15 cellular contexts compared by ENCODE assay signal in genomic region chr17:38917259-38917658, GRCh38. TPM values are rescaled to one million over a fixed set of nuclear protein-coding genes. Genes with fewer than 3 reads are reported as not detected.
DNase-seq lines count a peak whose midpoint lies in the region; ATAC-seq and TF ChIP-seq lines count a peak whose summit lies in the region.
"Had no signal": no experiment of that assay in that cellular context is flagged by ENCODE, and none has a peak within 500 bp of the region (broad histone marks: within the 10 kb centered on the region; RNA-seq: fewer than 3 reads in every experiment).

No MANE protein-coding gene starts in this region.

- no peaks in the 10 kb centered on the region for H3K9me3 ChIP-seq in thyroid gland
- H3K9me3 ChIP-seq: breast epithelium had no signal

- peak overlapping the region; percentile 44 for H3K27ac Mint-ChIP-seq in HFFc6
- H3K27ac Mint-ChIP-seq in nephron progenitor cell: peak overlapping the region; percentile 64

- TF ChIP-seq CTCF in HFFc6 (IDR thresholded peaks at IDR 0.05) (peak; percentile 32), nephron progenitor cell (IDR thresholded peaks at IDR 0.05) (no peak), thyroid gland (IDR thresholded peaks at IDR 0.05) (no peak)

- peak overlapping the region; percentile 71 for H3K27ac ChIP-seq in angular gyrus (ENCODE audit: low read depth, low read length)
- H3K27ac ChIP-seq in thyroid gland: no peak overlapping the region
- H3K27ac ChIP-seq: breast epithelium, skin epidermis had no signal

- no peak overlapping the region for H3K4me3 ChIP-seq in thyroid gland (replicated peaks in 1 of 3)
- H3K4me3 ChIP-seq: breast epithelium, skin epidermis had no signal

- ATAC-seq in GM19351 (IDR thresholded peaks at IDR 0.05; ENCODE audit: unreplicated experiment): no peak

- H3K36me3 ChIP-seq in thyroid gland: peaks cover 48 to 52% of the 10 kb centered on the region in 2 donors

- H3K4me1 Mint-ChIP-seq in HFFc6 (ENCODE audit: low read depth) (peaks cover 32% of the 10 kb centered on the region), nephron progenitor cell (peaks cover 40% of the 10 kb centered on the region)

- no peaks in the 10 kb centered on the region; the same call in 1 of the 2 replicates for H3K9me3 Mint-ChIP-seq in HFFc6
- H3K9me3 Mint-ChIP-seq in nephron progenitor cell: no peaks in the 10 kb centered on the region

- H3K27me3 ChIP-seq in thyroid gland: no peaks in the 10 kb centered on the region
- H3K27me3 ChIP-seq: breast epithelium had no signal

- intact Hi-C loops in thyroid gland (cut with DNase I): no loop called here

- peaks cover 48% of the 10 kb centered on the region for H3K36me3 Mint-ChIP-seq in HFFc6 (ENCODE audit: low read depth)
- H3K36me3 Mint-ChIP-seq in nephron progenitor cell (ENCODE audit: low read depth): peaks cover 38% of the 10 kb centered on the region

- WGBS in thyroid gland, 2 donors: 96 to 97% methylated on average over 3 of the region's 3 CpGs

- H3K27me3 Mint-ChIP-seq in HFFc6 (ENCODE audit: insufficient read depth): peaks cover 36% of the 10 kb centered on the region
- no peaks in the 10 kb centered on the region for H3K27me3 Mint-ChIP-seq in nephron progenitor cell (ENCODE audit: low read depth, poor library complexity)

- peak overlapping the region; percentile 1; the same call in 1 of the 2 replicates for H3K4me3 Mint-ChIP-seq in HFFc6
- no peak overlapping the region for H3K4me3 Mint-ChIP-seq in nephron progenitor cell

- peaks cover under 1 to 18% of the 10 kb centered on the region in 2 donors for H3K4me1 ChIP-seq in thyroid gland
- H3K4me1 ChIP-seq: breast epithelium had no signal

- peak; percentile 9 for DNase-seq in DMS53 (lab: John Stamatoyannopoulos, UW)
- DNase-seq in DMS53 treated with DMSO at 0.1 percent for 48 hours (lab: John Stamatoyannopoulos, UW; ENCODE audit: unreplicated experiment): no peak
- no peak for DNase-seq in HFFc6
- DNase-seq in nephron progenitor cell: no peak
- DNase-seq in thyroid gland: no peak
- DNase-seq in SIG-M5 treated with dmso at 0.1 percent for 504 hours (lab: John Stamatoyannopoulos, UW; ENCODE audit: unreplicated experiment): no peak
- DNase-seq: 8988T; activated CD4-positive, alpha-beta T cell treated with anti-CD3 and anti-CD28 coated beads, Interleukin-2, amount 50 U/mL, for 1 hour; GF-D8; KBM-7; SIG-M5 had no signal

- TF ChIP-seq POLR2A in thyroid gland (IDR thresholded peaks at IDR 0.05): no peak

RNA-seq across cellular contexts. Expression of gene LASP1, which starts 47.4 kb away (rescaled TPM):
- total RNA-seq in HFFc6 (2021; fragmentation: NEBNext Ultra II Directional; extraction: Animal tissue kit (Norgen Biotek cat#: 25700)): 100 to 1,000 TPM; 428 to 517 (median 484) TPM
- 10 to 100 TPM; 69.3 to 77.5 (median 71.1) TPM for total RNA-seq in thyroid gland

RNA-seq across cellular contexts. Expression of gene FBXO47, which starts 49.9 kb away (rescaled TPM):
- not detected for total RNA-seq in HFFc6 (2021; fragmentation: NEBNext Ultra II Directional; extraction: Animal tissue kit (Norgen Biotek cat#: 25700))
- not detected for total RNA-seq in thyroid gland
- total RNA-seq: breast epithelium had no signal

Comparison
In these comparisons a context has a peak if more than half of its experiments do, and no peak if none do; other contexts are left out.
1. RNA of gene LASP1, which starts 47.4 kb away (total RNA-seq): 428 to 517 TPM in HFFc6; 69.3 to 77.5 TPM in thyroid gland; every median in the first group is over 4 times any median in the second.